In the genomic region with DNA sequence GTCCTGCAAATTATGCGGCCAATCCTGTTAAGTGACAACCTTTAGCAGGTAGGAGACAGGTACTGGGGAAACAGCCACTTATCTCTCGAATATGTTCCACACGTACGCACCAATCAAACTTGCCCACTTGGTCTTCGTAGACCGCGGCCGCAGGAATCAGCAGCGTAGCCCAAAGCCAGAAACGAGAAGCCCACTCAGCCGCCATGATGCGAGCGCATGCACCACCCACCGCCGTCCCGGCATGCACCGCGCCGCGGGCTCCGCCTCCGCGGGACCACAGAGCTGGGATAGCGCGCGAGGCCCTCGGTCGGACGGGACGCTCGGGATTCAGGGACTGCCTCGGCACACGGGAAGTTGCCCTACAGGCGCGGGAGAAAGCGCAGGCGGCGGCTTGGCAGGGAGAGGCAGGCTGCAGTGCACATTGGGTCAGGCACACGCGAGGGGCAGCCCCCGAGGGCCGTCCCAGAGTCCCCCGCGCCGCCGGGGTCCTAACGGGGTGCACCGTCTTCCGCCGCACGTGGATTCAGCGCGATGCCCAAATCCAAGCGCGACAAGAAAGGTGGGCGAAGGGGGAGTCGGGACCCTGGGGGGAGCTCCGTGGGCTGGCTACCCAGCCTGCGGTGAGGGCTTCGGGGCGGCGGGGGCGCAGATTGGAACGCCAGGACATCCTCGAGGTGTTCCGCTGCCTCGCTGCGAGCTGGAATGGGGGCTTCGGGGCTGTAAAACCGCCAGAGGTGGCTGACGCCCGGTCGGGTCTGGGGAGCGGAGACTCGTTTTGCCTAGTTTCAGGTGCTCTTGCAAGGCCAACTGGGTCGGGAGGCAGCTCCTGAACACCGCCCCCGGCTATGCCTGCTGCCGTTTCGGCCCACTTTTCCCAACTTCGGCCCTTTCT, we compare ENCODE assay signal across 8 cellular contexts. TPM values are rescaled to one million over a fixed set of nuclear protein-coding genes. Genes with fewer than 3 reads are reported as not detected.
A peak's percentile ranks its signal among the peaks of the same experiment; 100 is the strongest.
DNase-seq lines count a peak whose midpoint lies in the region; ATAC-seq and TF ChIP-seq lines count a peak whose summit lies in the region.

A gene (minus strand): TSS at position 220 of the 892 bp plus-strand sequence. CDS start 15 bp downstream, at position 205.
A gene (plus strand): TSS at position 501 of the 892 bp plus-strand sequence. CDS start 31 bp downstream, at position 532.

- POLR2A ChIA-PET in HEK293T (lab: Yijun Ruan, JAX): interaction anchor here (0.6 to 2.2 kb wide), 10 partner anchors 10 to 128 kb away, joined by 3 to 12 read pairs (median 4); no protein-coding TSS in a partner anchor

- peak within 1 kb of the TSS; percentile 96 for H3K27ac ChIP-seq in cardiac muscle cell
- peak within 1 kb of the TSS; percentile 88 for H3K27ac ChIP-seq in parathyroid adenoma
- H3K27ac ChIP-seq in tibial artery: peak within 1 kb of the TSS; percentile 88 to 89

- H3K4me1 ChIP-seq in cardiac muscle cell (ENCODE audit: low read depth) (peaks cover 16% of the 10 kb centered on the region), parathyroid adenoma (peaks cover 9% of the 10 kb centered on the region), tibial artery (peaks cover 0 to 35% (median 27%) of the 10 kb centered on the region in 4 donors)

- no peaks in the 10 kb centered on the region for H3K27me3 ChIP-seq in cardiac muscle cell
- no peaks in the 10 kb centered on the region for H3K27me3 ChIP-seq in parathyroid adenoma (ENCODE audit: control insufficient read depth, insufficient read depth, low read length)
- H3K27me3 ChIP-seq in tibial artery: no peaks in the 10 kb centered on the region

- H3K4me3 ChIP-seq in GM08714 (ENCODE audit: low read length): peak within 1 kb of the TSS; percentile 100
- H3K4me3 ChIP-seq in cardiac muscle cell: peak within 1 kb of the TSS; percentile 83
- peak within 1 kb of the TSS; percentile 76 for H3K4me3 ChIP-seq in parathyroid adenoma (ENCODE audit: low read depth, low read length)
- peak within 1 kb of the TSS; percentile 80 to 88 for H3K4me3 ChIP-seq in tibial artery

- DNase-seq in HEK293T (ENCODE audit: extremely low spot score) (peak; percentile 93), NAMALWA (ENCODE audit: low spot score) (peak; percentile 90), SW480 (ENCODE audit: low spot score) (peak; percentile 76), cardiac muscle cell (ENCODE audit: low read depth in 1 of 2, low spot score in 1 of 2) (peak; percentile 84 to 89), tibial artery (peak; percentile 82 to 89)
- DNase-seq in activated naive CD8-positive, alpha-beta T cell treated with anti-CD3 and anti-CD28 coated beads, Interleukin-2, amount 50 U/mL, for 24 hours: peak; percentile 95

- peaks cover 46% of the 10 kb centered on the region for H3K4me1 Mint-ChIP-seq in activated naive CD8-positive, alpha-beta T cell treated with anti-CD3 and anti-CD28 coated beads, Interleukin-2, amount 50 U/mL, for 24 hours

- peak within 1 kb of the TSS; percentile 59 for H3K4me2 ChIP-seq in parathyroid adenoma (ENCODE audit: low read length)

- TF ChIP-seq CTCF in cardiac muscle cell (IDR thresholded peaks at IDR 0.05; ENCODE audit: low read depth, low read length): no peak
- TF ChIP-seq CTCF in parathyroid adenoma (IDR thresholded peaks at IDR 0.05): no peak
- TF ChIP-seq CTCF in tibial artery (IDR thresholded peaks at IDR 0.05): peak in 1 of 2 experiments; percentile 13

- H3K9me3 ChIP-seq in cardiac muscle cell (ENCODE audit: low read depth): no peaks in the 10 kb centered on the region
- H3K9me3 ChIP-seq in parathyroid adenoma (ENCODE audit: control insufficient read depth, low read length): no peaks in the 10 kb centered on the region
- H3K9me3 ChIP-seq in tibial artery: no peaks in the 10 kb centered on the region

- CTCF ChIA-PET in HEK293T (lab: Yijun Ruan, JAX): interaction anchor here (0.6 kb wide), 1 partner anchor 389 kb away, joined by 3 read pairs; no protein-coding TSS in a partner anchor

- ATAC-seq in activated naive CD8-positive, alpha-beta T cell treated with anti-CD3 and anti-CD28 coated beads, Interleukin-2, amount 50 U/mL, for 24 hours: peak; percentile 94

- H3K27me3 Mint-ChIP-seq in activated naive CD8-positive, alpha-beta T cell treated with anti-CD3 and anti-CD28 coated beads, Interleukin-2, amount 50 U/mL, for 24 hours: no peaks in the 10 kb centered on the region

- H3K36me3 ChIP-seq in cardiac muscle cell: peaks cover 2% of the 10 kb centered on the region
- no peaks in the 10 kb centered on the region for H3K36me3 ChIP-seq in parathyroid adenoma (ENCODE audit: control insufficient read depth, insufficient read depth, low read length)
- H3K36me3 ChIP-seq in tibial artery: peaks cover 9 to 17% (median 13%) of the 10 kb centered on the region in 3 donors

- H3K36me3 Mint-ChIP-seq in activated naive CD8-positive, alpha-beta T cell treated with anti-CD3 and anti-CD28 coated beads, Interleukin-2, amount 50 U/mL, for 24 hours (ENCODE audit: low read depth): peaks cover 36% of the 10 kb centered on the region

- H3K27ac Mint-ChIP-seq in activated naive CD8-positive, alpha-beta T cell treated with anti-CD3 and anti-CD28 coated beads, Interleukin-2, amount 50 U/mL, for 24 hours: peak within 1 kb of the TSS; percentile 99

- H2AFZ ChIP-seq in parathyroid adenoma: peak within 1 kb of the TSS; percentile 94

- H3K4me3 Mint-ChIP-seq in activated naive CD8-positive, alpha-beta T cell treated with anti-CD3 and anti-CD28 coated beads, Interleukin-2, amount 50 U/mL, for 24 hours: peak within 1 kb of the TSS; percentile 100

- intact Hi-C loops in tibial artery (cut with DNase I; ENCODE audit: low total_unique reads): no loop called here

- peaks cover 15% of the 10 kb centered on the region for H3K79me2 ChIP-seq in parathyroid adenoma

- no peaks in the 10 kb centered on the region for H3K9me3 Mint-ChIP-seq in activated naive CD8-positive, alpha-beta T cell treated with anti-CD3 and anti-CD28 coated beads, Interleukin-2, amount 50 U/mL, for 24 hours

- H3K9ac ChIP-seq in parathyroid adenoma: peak within 1 kb of the TSS; percentile 12

TF ChIP-seq in HEK293T, 16 proteins besides CTCF, POLR2A, EP300 and RAD21:
- TF ChIP-seq SP1 (IDR thresholded peaks at IDR 0.05) (no peak), ELF4 (IDR thresholded peaks at IDR 0.05) (peak; percentile 81), FOXM1 (IDR thresholded peaks at IDR 0.05; ENCODE audit: borderline replicate concordance) (no peak; the same call in 1 of the 2 replicates), L3MBTL2 (conservative IDR thresholded peaks at IDR 0.05) (peak; percentile 98), HDGF (IDR thresholded peaks at IDR 0.05; ENCODE audit: borderline replicate concordance) (no peak), BHLHE40 (IDR thresholded peaks at IDR 0.05; ENCODE audit: borderline replicate concordance) (no peak), ARNT (IDR thresholded peaks at IDR 0.05) (no peak), FOXA1 (IDR thresholded peaks at IDR 0.05) (no peak), TARDBP (IDR thresholded peaks at IDR 0.05) (no peak), ZNF384 (IDR thresholded peaks at IDR 0.05) (no peak), NFRKB (IDR thresholded peaks at IDR 0.05) (no peak; the same call in none of the 2 replicates), LEF1 (IDR thresholded peaks at IDR 0.05; ENCODE audit: borderline replicate concordance) (peak; percentile 69; the same call in 1 of the 2 replicates)
- TF ChIP-seq, protein P1, sequence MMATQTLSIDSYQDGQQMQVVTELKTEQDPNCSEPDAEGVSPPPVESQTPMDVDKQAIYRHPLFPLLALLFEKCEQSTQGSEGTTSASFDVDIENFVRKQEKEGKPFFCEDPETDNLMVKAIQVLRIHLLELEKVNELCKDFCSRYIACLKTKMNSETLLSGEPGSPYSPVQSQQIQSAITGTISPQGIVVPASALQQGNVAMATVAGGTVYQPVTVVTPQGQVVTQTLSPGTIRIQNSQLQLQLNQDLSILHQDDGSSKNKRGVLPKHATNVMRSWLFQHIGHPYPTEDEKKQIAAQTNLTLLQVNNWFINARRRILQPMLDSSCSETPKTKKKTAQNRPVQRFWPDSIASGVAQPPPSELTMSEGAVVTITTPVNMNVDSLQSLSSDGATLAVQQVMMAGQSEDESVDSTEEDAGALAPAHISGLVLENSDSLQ (IDR thresholded peaks at IDR 0.05): no peak

RNA-seq across cellular contexts. Expression of the first gene that starts in this region (rescaled TPM):
- 26.6 and 37.0 TPM in 2 replicates for total RNA-seq in cardiac muscle cell
- polyA plus RNA-seq in cardiac muscle cell: 25.0 and 33.3 TPM in 2 replicates

RNA-seq across cellular contexts. Expression of the second gene that starts in this region (rescaled TPM):
- total RNA-seq in cardiac muscle cell: 21.3 and 28.8 TPM in 2 replicates
- 29.9 and 33.6 TPM in 2 replicates for polyA plus RNA-seq in cardiac muscle cell

Comparison
In these comparisons a context has a peak if more than half of its experiments do, and no peak if none do; other contexts are left out.
1. Peak in every context shown above with its lines: DNase-seq, ATAC-seq, H3K4me3 ChIP-seq and H3K27ac ChIP-seq.